In the genomic region with DNA sequence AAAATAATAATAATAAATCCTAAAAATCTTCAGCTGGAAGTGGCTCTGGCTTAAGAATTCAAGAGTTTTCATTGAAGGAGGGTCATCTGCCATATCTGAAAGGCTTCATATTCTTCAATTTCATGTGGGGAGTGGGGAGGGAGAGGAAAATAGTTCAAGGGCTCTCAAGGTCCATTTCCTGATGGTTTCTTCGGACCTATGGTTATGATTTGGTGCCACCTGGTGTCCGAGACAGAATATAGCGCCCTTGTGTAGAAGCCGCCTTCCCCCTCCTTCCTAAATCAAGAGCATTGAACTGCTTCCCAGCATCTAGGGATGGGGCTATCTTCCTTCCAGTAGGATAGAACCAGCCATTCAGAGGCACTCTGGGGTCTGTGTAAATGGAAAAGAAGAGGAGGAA, we compare ENCODE assay signal across 1 cellular context.
TF ChIP-seq lines count a peak whose summit lies in the region.

No MANE protein-coding gene starts in this region.

TF ChIP-seq in IMR-90, 13 proteins besides CTCF, POLR2A, EP300 and RAD21:
- no peak for TF ChIP-seq RFX5 (IDR thresholded peaks at IDR 0.05; ENCODE audit: low read depth, low read length)
- TF ChIP-seq SMC3 (IDR thresholded peaks at IDR 0.05; ENCODE audit: low read depth, low read length), result peak; percentile 79
- no peak for TF ChIP-seq NFE2L2 (IDR thresholded peaks at IDR 0.05; ENCODE audit: low read depth, low read length)
- TF ChIP-seq, protein P1, sequence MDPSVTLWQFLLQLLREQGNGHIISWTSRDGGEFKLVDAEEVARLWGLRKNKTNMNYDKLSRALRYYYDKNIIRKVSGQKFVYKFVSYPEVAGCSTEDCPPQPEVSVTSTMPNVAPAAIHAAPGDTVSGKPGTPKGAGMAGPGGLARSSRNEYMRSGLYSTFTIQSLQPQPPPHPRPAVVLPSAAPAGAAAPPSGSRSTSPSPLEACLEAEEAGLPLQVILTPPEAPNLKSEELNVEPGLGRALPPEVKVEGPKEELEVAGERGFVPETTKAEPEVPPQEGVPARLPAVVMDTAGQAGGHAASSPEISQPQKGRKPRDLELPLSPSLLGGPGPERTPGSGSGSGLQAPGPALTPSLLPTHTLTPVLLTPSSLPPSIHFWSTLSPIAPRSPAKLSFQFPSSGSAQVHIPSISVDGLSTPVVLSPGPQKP (IDR thresholded peaks at IDR 0.05; ENCODE audit: borderline replicate concordance, low read depth, low read length), result no peak
- no peak for TF ChIP-seq RCOR1 (IDR thresholded peaks at IDR 0.05; ENCODE audit: insufficient replicate concordance, low read length)
- TF ChIP-seq CHD1 (IDR thresholded peaks at IDR 0.05; ENCODE audit: low read depth, low read length), result no peak
- TF ChIP-seq, protein P2, sequence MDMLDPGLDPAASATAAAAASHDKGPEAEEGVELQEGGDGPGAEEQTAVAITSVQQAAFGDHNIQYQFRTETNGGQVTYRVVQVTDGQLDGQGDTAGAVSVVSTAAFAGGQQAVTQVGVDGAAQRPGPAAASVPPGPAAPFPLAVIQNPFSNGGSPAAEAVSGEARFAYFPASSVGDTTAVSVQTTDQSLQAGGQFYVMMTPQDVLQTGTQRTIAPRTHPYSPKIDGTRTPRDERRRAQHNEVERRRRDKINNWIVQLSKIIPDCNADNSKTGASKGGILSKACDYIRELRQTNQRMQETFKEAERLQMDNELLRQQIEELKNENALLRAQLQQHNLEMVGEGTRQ (IDR thresholded peaks at IDR 0.05; ENCODE audit: low read depth, low read length), result no peak
